ENCODE assay signal across 9 cellular contexts in the genomic region with DNA sequence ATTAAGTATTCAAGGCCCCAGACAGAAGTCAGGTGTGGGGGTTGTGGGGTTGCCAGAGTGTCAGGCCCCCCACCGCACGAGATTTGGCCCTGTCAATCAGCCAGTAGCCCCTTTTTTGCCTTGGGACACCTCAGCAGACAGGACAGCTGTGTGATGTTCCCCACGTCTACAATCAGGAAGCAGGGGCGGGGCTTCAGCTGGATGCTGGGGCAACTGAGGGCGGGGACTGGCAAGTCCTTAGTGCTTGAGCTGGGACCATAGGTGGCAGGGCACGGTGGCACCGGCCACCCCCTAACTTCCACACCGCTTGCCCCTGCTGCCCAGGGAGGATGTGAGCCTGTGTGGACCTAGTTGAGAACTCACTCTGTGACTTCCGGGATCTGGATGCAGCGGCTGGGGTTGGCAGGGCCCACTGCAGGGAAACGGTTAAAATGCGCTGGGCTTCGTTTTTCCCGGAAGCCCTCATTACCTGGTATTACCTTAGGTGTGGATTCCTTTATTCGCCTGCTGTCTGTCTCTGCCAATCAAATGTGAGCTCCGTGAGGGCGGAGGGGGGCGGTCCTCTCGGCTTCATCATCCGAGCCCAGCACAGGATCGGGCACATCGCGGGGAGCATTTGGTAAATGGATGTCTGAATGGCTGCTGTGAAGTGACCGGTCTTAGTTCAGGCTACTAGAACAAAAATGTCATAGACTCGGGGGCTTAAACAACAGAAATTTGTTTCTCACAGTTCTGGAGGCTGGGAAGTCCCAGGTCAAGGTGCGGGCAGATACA. TPM values are rescaled to one million over a fixed set of nuclear protein-coding genes. Genes with fewer than 3 reads are reported as not detected.
DNase-seq lines count a peak whose midpoint lies in the region; ATAC-seq, FAIRE-seq and TF ChIP-seq lines count a peak whose summit lies in the region.
"Had no signal": no experiment of that assay in that cellular context is flagged by ENCODE, and none has a peak within 500 bp of the region (broad histone marks: within the 10 kb centered on the region; RNA-seq: fewer than 3 reads in every experiment).

No MANE protein-coding gene starts in this region.

- H3K27ac ChIP-seq in DND-41 (ENCODE audit: low read length): no peak overlapping the region
- no peak overlapping the region for H3K27ac ChIP-seq in naive thymus-derived CD4-positive, alpha-beta T cell (ENCODE audit: low read depth, low read length)
- H3K27ac ChIP-seq in PC-3 (ENCODE audit: low read length): no peak overlapping the region

- H3K4me3 Mint-ChIP-seq in activated CD4-positive, alpha-beta T cell treated with anti-CD3 and anti-CD28 coated beads, Interleukin-2, amount 10 ng/mL, durations not matched to agents 7 days and 5 days: peak overlapping the region; percentile 43
- peak overlapping the region in 1 of 10 donors; percentile 66 for H3K4me3 Mint-ChIP-seq in naive thymus-derived CD4-positive, alpha-beta T cell

- no peaks in the 10 kb centered on the region for H3K9me3 Mint-ChIP-seq in activated CD4-positive, alpha-beta T cell treated with anti-CD3 and anti-CD28 coated beads, Interleukin-2, amount 10 ng/mL, durations not matched to agents 7 days and 5 days
- no peaks in the 10 kb centered on the region for H3K9me3 Mint-ChIP-seq in naive thymus-derived CD4-positive, alpha-beta T cell

- ATAC-seq in DND-41 (ENCODE audit: insufficient read depth, low read depth): peak; percentile 71
- no peak for ATAC-seq in naive thymus-derived CD4-positive, alpha-beta T cell
- ATAC-seq in PC-3: no peak
- ATAC-seq in GM19397 (IDR thresholded peaks at IDR 0.05; ENCODE audit: unreplicated experiment): no peak
- ATAC-seq in GM21619 (IDR thresholded peaks at IDR 0.05; ENCODE audit: unreplicated experiment): no peak

- H3K4me1 ChIP-seq in DND-41 (ENCODE audit: insufficient read depth, low read length): peaks cover 15% of the 10 kb centered on the region
- peaks cover 0 to 8% of the 10 kb centered on the region in 2 donors for H3K4me1 ChIP-seq in naive thymus-derived CD4-positive, alpha-beta T cell (ENCODE audit: control insufficient read depth in 2 of 2, insufficient read depth in 2 of 2, low read length in 2 of 2)
- no peaks in the 10 kb centered on the region; the same call in 1 of the 2 replicates for H3K4me1 ChIP-seq in PC-3 (ENCODE audit: insufficient read depth, low read length)

- H3K4me2 ChIP-seq in DND-41 (ENCODE audit: insufficient read depth, low read length): peak overlapping the region; percentile 36
- H3K4me2 ChIP-seq in PC-3 (ENCODE audit: low read length): no peak overlapping the region

- peaks cover 24% of the 10 kb centered on the region for H3K4me1 Mint-ChIP-seq in activated CD4-positive, alpha-beta T cell treated with anti-CD3 and anti-CD28 coated beads, Interleukin-2, amount 10 ng/mL, durations not matched to agents 7 days and 5 days
- H3K4me1 Mint-ChIP-seq in naive thymus-derived CD4-positive, alpha-beta T cell: peaks cover 0 to 27% (median 19%) of the 10 kb centered on the region in 7 donors

- H4K20me1 ChIP-seq in DND-41 (ENCODE audit: insufficient read depth, low read length) (no peaks in the 10 kb centered on the region), PC-3 (ENCODE audit: low read length) (no peaks in the 10 kb centered on the region)

- FAIRE-seq in RCC 7860 (lab: Jason Lieb, UNC): no peak
- FAIRE-seq: TTC549 had no signal

- H3K27me3 Mint-ChIP-seq in activated CD4-positive, alpha-beta T cell treated with anti-CD3 and anti-CD28 coated beads, Interleukin-2, amount 10 ng/mL, durations not matched to agents 7 days and 5 days: peaks cover 4% of the 10 kb centered on the region
- H3K27me3 Mint-ChIP-seq in naive thymus-derived CD4-positive, alpha-beta T cell: no peaks in the 10 kb centered on the region

- H2AFZ ChIP-seq in DND-41 (ENCODE audit: low read depth, low read length): peak overlapping the region; percentile 64
- no peak overlapping the region for H2AFZ ChIP-seq in PC-3 (ENCODE audit: low read length)

- H3K36me3 Mint-ChIP-seq in activated CD4-positive, alpha-beta T cell treated with anti-CD3 and anti-CD28 coated beads, Interleukin-2, amount 10 ng/mL, durations not matched to agents 7 days and 5 days (ENCODE audit: low read depth): no peaks in the 10 kb centered on the region
- H3K36me3 Mint-ChIP-seq in naive thymus-derived CD4-positive, alpha-beta T cell: peaks cover 0 to 5% (median 0%) of the 10 kb centered on the region in 5 donors

- H3K27ac Mint-ChIP-seq in activated CD4-positive, alpha-beta T cell treated with anti-CD3 and anti-CD28 coated beads, Interleukin-2, amount 10 ng/mL, durations not matched to agents 7 days and 5 days: no peak overlapping the region
- H3K27ac Mint-ChIP-seq in naive thymus-derived CD4-positive, alpha-beta T cell: peak overlapping the region in 1 of 9 donors; percentile 49

- CTCF ChIA-PET in activated CD4-positive, alpha-beta T cell treated with anti-CD3 and anti-CD28 coated beads, Interleukin-2, amount 10 ng/mL, durations not matched to agents 7 days and 5 days (lab: Charles Lee): interaction anchor here (0.9 to 3.0 kb wide), 18 partner anchors 9 to 173 kb away, joined by 3 to 51 read pairs (median 4); partner anchors contain the start of gene GTF3C5
- CTCF ChIA-PET in naive thymus-derived CD4-positive, alpha-beta T cell (lab: Charles Lee): interaction anchor here (0.7 to 2.6 kb wide), 7 partner anchors 10 to 146 kb away, joined by 3 to 14 read pairs (median 4); no protein-coding TSS in a partner anchor
- CTCF ChIA-PET in PC-3 (lab: Charles Lee): no interaction called here

- H3K79me2 ChIP-seq in DND-41 (ENCODE audit: insufficient read depth, low read length) (no peaks in the 10 kb centered on the region), PC-3 (ENCODE audit: low read length) (no peaks in the 10 kb centered on the region)

- H3K36me3 ChIP-seq in DND-41 (ENCODE audit: insufficient read depth, low read length) (no peaks in the 10 kb centered on the region), PC-3 (ENCODE audit: low read depth, low read length) (peaks cover 2% of the 10 kb centered on the region; the same call in 1 of the 2 replicates)
- no peaks in the 10 kb centered on the region for H3K36me3 ChIP-seq in naive thymus-derived CD4-positive, alpha-beta T cell (ENCODE audit: control insufficient read depth in 2 of 3, insufficient read depth in 3 of 3, low read length in 3 of 3)

- no peaks in the 10 kb centered on the region for H3K27me3 ChIP-seq in DND-41 (ENCODE audit: insufficient read depth, low read length, poor library complexity)
- H3K27me3 ChIP-seq in naive thymus-derived CD4-positive, alpha-beta T cell (ENCODE audit: control insufficient read depth in 2 of 2, insufficient read depth in 2 of 2, low read length in 2 of 2): no peaks in the 10 kb centered on the region
- H3K27me3 ChIP-seq in PC-3 (ENCODE audit: low read length): 0 out of 2 replicates have a peak, but pooled peaks cover under 1% of the 10 kb centered on the region

- H3K9me2 ChIP-seq in PC-3 (replicated peaks; ENCODE audit: low read length): no peaks in the 10 kb centered on the region

- H3K9me3 ChIP-seq in DND-41 (ENCODE audit: insufficient read depth, low read length, severe bottlenecking) (no peaks in the 10 kb centered on the region), PC-3 (ENCODE audit: low read length) (no peaks in the 10 kb centered on the region)
- no peaks in the 10 kb centered on the region for H3K9me3 ChIP-seq in naive thymus-derived CD4-positive, alpha-beta T cell (ENCODE audit: control insufficient read depth in 2 of 3, low read length in 3 of 3)

- BruUV-seq in PC-3 (replicated peaks; lab: Mats Ljungman, UMichigan): no TSS peak

- H3K9ac ChIP-seq in DND-41 (ENCODE audit: low read depth, low read length): no peak overlapping the region
- H3K9ac ChIP-seq in PC-3 (ENCODE audit: low read length): no peak overlapping the region

- H3F3A ChIP-seq in PC-3 (ENCODE audit: low read length, unreplicated experiment): no peaks in the 10 kb centered on the region

- intact Hi-C loops in naive thymus-derived CD4-positive, alpha-beta T cell (cut with micrococcal nuclease): loop anchor here in 1 of 2 donors (5.0 kb wide), 1 partner anchor 46 kb away; the partner anchor contains the start of gene GFI1B
- intact Hi-C loops in PC-3 (cut with micrococcal nuclease): no loop called here

- POLR2A ChIA-PET in activated CD4-positive, alpha-beta T cell treated with anti-CD3 and anti-CD28 coated beads, Interleukin-2, amount 10 ng/mL, durations not matched to agents 7 days and 5 days (lab: Charles Lee): no interaction called here
- POLR2A ChIA-PET in naive thymus-derived CD4-positive, alpha-beta T cell (lab: Charles Lee): no interaction called here
- POLR2A ChIA-PET in PC-3 (lab: Charles Lee; ENCODE audit: unreplicated experiment): interaction anchor here (0.6 kb wide), 1 partner anchor 112 kb away, joined by 3 read pairs; no protein-coding TSS in a partner anchor

- H3K4me3 ChIP-seq in DND-41 (ENCODE audit: low read depth in 1 of 2, low read length in 2 of 2) (no peak overlapping the region), PC-3 (ENCODE audit: low read length) (no peak overlapping the region)
- H3K4me3 ChIP-seq in naive thymus-derived CD4-positive, alpha-beta T cell (ENCODE audit: low read length): no peak overlapping the region

- DNase-seq in DND-41 (peak; percentile 70), Kasumi-1 (lab: John Stamatoyannopoulos, UW) (peak; percentile 15 to 38), PC-3 (no peak), RCC 7860 (ENCODE audit: low spot score) (no peak)
- peak; percentile 71 for DNase-seq in activated CD4-positive, alpha-beta T cell treated with anti-CD3 and anti-CD28 coated beads, Interleukin-2, amount 10 ng/mL, durations not matched to agents 7 days and 5 days
- peak in 5 of 9 donors; percentile 11 to 55 (median 14) for DNase-seq in naive thymus-derived CD4-positive, alpha-beta T cell

- TF ChIP-seq CTCF in DND-41 (IDR thresholded peaks at IDR 0.05; ENCODE audit: borderline replicate concordance, extremely low read depth, low read length, poor library complexity, severe bottlenecking) (no peak), PC-3 (conservative IDR thresholded peaks at IDR 0.05; ENCODE audit: low read depth, low read length) (no peak)

RNA-seq across cellular contexts. Expression of gene GTF3C5, which starts 7.5 kb away (rescaled TPM):
- 10 to 100 TPM; 75.1 to 87.9 TPM for total RNA-seq in activated CD4-positive, alpha-beta T cell treated with anti-CD3 and anti-CD28 coated beads, Interleukin-2, amount 10 ng/mL, durations not matched to agents 7 days and 5 days
- total RNA-seq in naive thymus-derived CD4-positive, alpha-beta T cell: 10 to 100 TPM; 43.9 to 77.9 (median 73.9) TPM
- polyA plus RNA-seq in naive thymus-derived CD4-positive, alpha-beta T cell: 10 to 100 TPM; 39.9 to 48.8 TPM
- 78.5 and 98.3 TPM in 2 replicates for total RNA-seq in PC-3 (2014; rRNA removed)

RNA-seq across cellular contexts. Expression of gene CEL, which starts 38.5 kb away (rescaled TPM):
- 1 to 10 TPM; 2.8 to 3.5 TPM for total RNA-seq in activated CD4-positive, alpha-beta T cell treated with anti-CD3 and anti-CD28 coated beads, Interleukin-2, amount 10 ng/mL, durations not matched to agents 7 days and 5 days
- 1 to 10 TPM in 3 of 5 experiments, under 1 TPM in 2; 0.32 to 2.3 (median 2.2) TPM for total RNA-seq in naive thymus-derived CD4-positive, alpha-beta T cell
- not detected for polyA plus RNA-seq in naive thymus-derived CD4-positive, alpha-beta T cell
- 0.46 and 0.47 TPM in 2 replicates for total RNA-seq in PC-3 (2014; rRNA removed)

RNA-seq across cellular contexts. Expression of gene GFI1B, which starts 44.8 kb away (rescaled TPM):
- not detected for total RNA-seq in activated CD4-positive, alpha-beta T cell treated with anti-CD3 and anti-CD28 coated beads, Interleukin-2, amount 10 ng/mL, durations not matched to agents 7 days and 5 days
- 1 to 10 TPM in 1 of 5 experiments, under 1 TPM in 1, not detected in 3; 0.21 to 2.7 TPM for total RNA-seq in naive thymus-derived CD4-positive, alpha-beta T cell
- not detected for polyA plus RNA-seq in naive thymus-derived CD4-positive, alpha-beta T cell
- total RNA-seq in PC-3 (2014; rRNA removed): not detected in 2 replicates

Comparison
In these comparisons a context has a peak if more than half of its experiments do, and no peak if none do; other contexts are left out.
1. DNase-seq: peak in DND-41 (single experiment), Kasumi-1 (2 of 2), activated CD4-positive, alpha-beta T cell treated with anti-CD3 and anti-CD28 coated beads, Interleukin-2, amount 10 ng/mL, durations not matched to agents 7 days and 5 days (single experiment) and naive thymus-derived CD4-positive, alpha-beta T cell (5 of 9); none in PC-3 (single experiment) and RCC 7860 (single experiment).